Comparison of ENCODE assay signal across 1 cellular context in the genomic region with DNA sequence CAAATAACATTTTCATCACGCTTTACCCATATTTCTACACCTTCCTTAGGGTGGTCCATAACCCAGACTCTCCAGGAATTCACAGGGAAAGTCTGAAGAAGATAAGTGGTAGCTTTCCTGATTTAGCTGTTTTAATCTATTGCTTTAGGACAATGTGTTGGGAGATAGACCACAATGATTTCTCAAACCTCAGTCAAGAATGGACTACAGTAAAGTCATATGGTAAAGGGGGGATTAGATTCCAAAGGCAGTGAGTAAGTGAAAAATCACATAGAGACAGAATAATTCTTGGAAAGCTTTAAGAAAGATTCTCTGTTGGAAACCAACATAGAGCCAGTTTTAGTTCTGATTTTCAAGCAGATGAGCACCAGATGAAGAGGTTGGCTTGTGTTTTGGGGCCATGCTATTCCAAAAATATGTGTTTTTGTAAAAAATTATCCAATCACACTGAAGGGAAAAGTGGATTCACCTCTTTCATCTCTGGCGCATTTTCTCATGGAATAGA.
TF ChIP-seq lines count a peak whose summit lies in the region.

No MANE protein-coding gene starts in this region.

TF ChIP-seq in SK-N-SH, 30 proteins besides CTCF, POLR2A, EP300 and RAD21 (continued from another document):
- TF ChIP-seq, protein P1, sequence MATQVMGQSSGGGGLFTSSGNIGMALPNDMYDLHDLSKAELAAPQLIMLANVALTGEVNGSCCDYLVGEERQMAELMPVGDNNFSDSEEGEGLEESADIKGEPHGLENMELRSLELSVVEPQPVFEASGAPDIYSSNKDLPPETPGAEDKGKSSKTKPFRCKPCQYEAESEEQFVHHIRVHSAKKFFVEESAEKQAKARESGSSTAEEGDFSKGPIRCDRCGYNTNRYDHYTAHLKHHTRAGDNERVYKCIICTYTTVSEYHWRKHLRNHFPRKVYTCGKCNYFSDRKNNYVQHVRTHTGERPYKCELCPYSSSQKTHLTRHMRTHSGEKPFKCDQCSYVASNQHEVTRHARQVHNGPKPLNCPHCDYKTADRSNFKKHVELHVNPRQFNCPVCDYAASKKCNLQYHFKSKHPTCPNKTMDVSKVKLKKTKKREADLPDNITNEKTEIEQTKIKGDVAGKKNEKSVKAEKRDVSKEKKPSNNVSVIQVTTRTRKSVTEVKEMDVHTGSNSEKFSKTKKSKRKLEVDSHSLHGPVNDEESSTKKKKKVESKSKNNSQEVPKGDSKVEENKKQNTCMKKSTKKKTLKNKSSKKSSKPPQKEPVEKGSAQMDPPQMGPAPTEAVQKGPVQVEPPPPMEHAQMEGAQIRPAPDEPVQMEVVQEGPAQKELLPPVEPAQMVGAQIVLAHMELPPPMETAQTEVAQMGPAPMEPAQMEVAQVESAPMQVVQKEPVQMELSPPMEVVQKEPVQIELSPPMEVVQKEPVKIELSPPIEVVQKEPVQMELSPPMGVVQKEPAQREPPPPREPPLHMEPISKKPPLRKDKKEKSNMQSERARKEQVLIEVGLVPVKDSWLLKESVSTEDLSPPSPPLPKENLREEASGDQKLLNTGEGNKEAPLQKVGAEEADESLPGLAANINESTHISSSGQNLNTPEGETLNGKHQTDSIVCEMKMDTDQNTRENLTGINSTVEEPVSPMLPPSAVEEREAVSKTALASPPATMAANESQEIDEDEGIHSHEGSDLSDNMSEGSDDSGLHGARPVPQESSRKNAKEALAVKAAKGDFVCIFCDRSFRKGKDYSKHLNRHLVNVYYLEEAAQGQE (IDR thresholded peaks at IDR 0.05; ENCODE audit: low read depth, low read length): no peak
- TF ChIP-seq TEAD4 (IDR thresholded peaks at IDR 0.05; ENCODE audit: borderline replicate concordance, insufficient read depth) (no peak), RXRA (IDR thresholded peaks at IDR 0.05; ENCODE audit: borderline replicate concordance, low read depth) (no peak), GATA2 (CRISPR knock-in tag; IDR thresholded peaks at IDR 0.05) (no peak), FOSL2 (IDR thresholded peaks at IDR 0.05; ENCODE audit: borderline replicate concordance, low read depth) (no peak), FOXJ3 (CRISPR knock-in tag; IDR thresholded peaks at IDR 0.05) (no peak), MAX (IDR thresholded peaks at IDR 0.05; ENCODE audit: low read depth) (no peak)
- TF ChIP-seq, protein P2, sequence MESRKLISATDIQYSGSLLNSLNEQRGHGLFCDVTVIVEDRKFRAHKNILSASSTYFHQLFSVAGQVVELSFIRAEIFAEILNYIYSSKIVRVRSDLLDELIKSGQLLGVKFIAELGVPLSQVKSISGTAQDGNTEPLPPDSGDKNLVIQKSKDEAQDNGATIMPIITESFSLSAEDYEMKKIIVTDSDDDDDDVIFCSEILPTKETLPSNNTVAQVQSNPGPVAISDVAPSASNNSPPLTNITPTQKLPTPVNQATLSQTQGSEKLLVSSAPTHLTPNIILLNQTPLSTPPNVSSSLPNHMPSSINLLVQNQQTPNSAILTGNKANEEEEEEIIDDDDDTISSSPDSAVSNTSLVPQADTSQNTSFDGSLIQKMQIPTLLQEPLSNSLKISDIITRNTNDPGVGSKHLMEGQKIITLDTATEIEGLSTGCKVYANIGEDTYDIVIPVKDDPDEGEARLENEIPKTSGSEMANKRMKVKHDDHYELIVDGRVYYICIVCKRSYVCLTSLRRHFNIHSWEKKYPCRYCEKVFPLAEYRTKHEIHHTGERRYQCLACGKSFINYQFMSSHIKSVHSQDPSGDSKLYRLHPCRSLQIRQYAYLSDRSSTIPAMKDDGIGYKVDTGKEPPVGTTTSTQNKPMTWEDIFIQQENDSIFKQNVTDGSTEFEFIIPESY (IDR thresholded peaks at IDR 0.05; ENCODE audit: borderline replicate concordance, low read depth): no peak
TF ChIP-seq in SK-N-SH: peak in this region for 0.
